Comparison of ENCODE assay signal across 27 cellular contexts in genomic region chr2:41727711-41728110, GRCh38.
"Had no signal": no experiment of that assay in that cellular context is flagged by ENCODE, and none has a peak within 500 bp of the region (broad histone marks: within the 10 kb centered on the region; RNA-seq: fewer than 3 reads in every experiment).

No MANE protein-coding gene starts in this region.

- FAIRE-seq: endometrium, islet of Langerhans, keratinocyte had no signal

- H3K36me3 ChIP-seq: colonic mucosa, esophagus squamous epithelium, gastrocnemius medialis, heart right ventricle, left lung, lower lobe of right lung had no signal

- DNase-seq: colonic mucosa; cortex of kidney; effector CD8-positive, alpha-beta T cell; effector memory CD8-positive, alpha-beta T cell; endodermal cell; erythroblast; esophagus squamous epithelium; foreskin fibroblast; foreskin melanocyte; gastrocnemius medialis; glutamatergic neuron; head of caudate nucleus; heart right ventricle; hippocampal formation; left cardiac atrium; left lung; left ventricle myocardium superior; lower lobe of right lung; mesendoderm; midbrain had no signal

- H3K27me3 ChIP-seq: colonic mucosa, esophagus squamous epithelium, gastrocnemius medialis, heart right ventricle, left lung had no signal

- H3K27ac Mint-ChIP-seq: dendritic cell treated with granulocyte-macrophage colony-stimulating factor and Interleukin-4, amounts not matched to agents 40 ng/mL and 50 ng/mL, for 4 days; effector memory CD8-positive, alpha-beta T cell; endodermal cell; memory B cell had no signal

- H3K4me1 Mint-ChIP-seq: memory B cell had no signal

- ATAC-seq: effector memory CD8-positive, alpha-beta T cell; esophagus mucosa; gastrocnemius medialis; heart right ventricle; left cardiac atrium; left lung; left ventricle myocardium superior; lower lobe of right lung had no signal

- H3K27ac ChIP-seq: colonic mucosa, epithelial cell of prostate, esophagus squamous epithelium, gastrocnemius medialis, heart right ventricle, left lung, lower lobe of right lung had no signal

- H3K4me3 ChIP-seq: colonic mucosa, esophagus squamous epithelium, gastrocnemius medialis, heart right ventricle, left lung, lower lobe of right lung had no signal

- H3K9me3 ChIP-seq: colonic mucosa, esophagus squamous epithelium, gastrocnemius medialis, heart right ventricle, left lung, lower lobe of right lung had no signal

- H3K4me1 ChIP-seq: colonic mucosa, left lung, lower lobe of right lung had no signal

- H3K9me3 Mint-ChIP-seq: dendritic cell treated with granulocyte-macrophage colony-stimulating factor and Interleukin-4, amounts not matched to agents 40 ng/mL and 50 ng/mL, for 4 days; effector memory CD8-positive, alpha-beta T cell; endodermal cell; memory B cell had no signal

- H3K27me3 Mint-ChIP-seq: dendritic cell treated with granulocyte-macrophage colony-stimulating factor and Interleukin-4, amounts not matched to agents 40 ng/mL and 50 ng/mL, for 4 days had no signal

- H3K36me3 Mint-ChIP-seq: memory B cell had no signal

- H3K4me3 Mint-ChIP-seq: dendritic cell treated with granulocyte-macrophage colony-stimulating factor and Interleukin-4, amounts not matched to agents 40 ng/mL and 50 ng/mL, for 4 days; effector memory CD8-positive, alpha-beta T cell; endodermal cell; memory B cell had no signal
